In the genomic region with DNA sequence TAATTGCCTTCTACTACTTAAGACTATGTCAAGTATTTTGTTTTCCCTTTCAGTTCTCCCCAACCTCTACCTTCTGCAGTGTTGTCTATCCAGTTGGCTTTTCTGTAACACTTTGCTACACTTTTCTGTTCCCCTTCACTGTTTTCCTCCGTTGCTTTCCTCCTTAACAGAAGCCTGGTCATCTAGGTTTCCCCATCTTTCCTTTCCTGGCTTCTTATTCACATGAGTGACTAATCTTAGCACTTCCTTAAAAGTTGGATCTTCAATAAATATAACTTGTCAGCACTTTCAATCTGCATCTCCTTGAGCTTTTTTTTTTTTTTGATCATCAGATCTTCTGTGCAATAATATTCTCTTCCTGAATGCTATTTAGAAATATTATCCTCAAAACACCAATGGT, we compare ENCODE assay signal across 9 cellular contexts. TPM values are rescaled to one million over a fixed set of nuclear protein-coding genes. Genes with fewer than 3 reads are reported as not detected.
A peak's percentile ranks its signal among the peaks of the same experiment; 100 is the strongest.
DNase-seq lines count a peak whose midpoint lies in the region; ATAC-seq, FAIRE-seq and TF ChIP-seq lines count a peak whose summit lies in the region.
"Had no signal": no experiment of that assay in that cellular context is flagged by ENCODE, and none has a peak within 500 bp of the region (broad histone marks: within the 10 kb centered on the region; RNA-seq: fewer than 3 reads in every experiment).

No MANE protein-coding gene starts in this region.

- peak overlapping the region; percentile 73 for H3K9ac ChIP-seq in mesenchymal stem cell (ENCODE audit: low read length)

- H2BK12ac ChIP-seq in mesenchymal stem cell (ENCODE audit: low read length in 2 of 2), result no peak overlapping the region

- no peaks in the 10 kb centered on the region for H3K9me3 ChIP-seq in mesenchymal stem cell (ENCODE audit: control insufficient read depth, low read length)

- TF ChIP-seq POLR2A in GM12892 (IDR thresholded peaks at IDR 0.05; ENCODE audit: low read depth, low read length), result no peak

- intact Hi-C loops in activated CD4-positive, alpha-beta memory T cell treated with anti-CD3 and anti-CD28 coated beads for 36 hours (cut with micrococcal nuclease), result no loop called here

- no peaks in the 10 kb centered on the region for H3K79me1 ChIP-seq in mesenchymal stem cell (replicated peaks; ENCODE audit: low read length, poor library complexity, severe bottlenecking)

- H2BK5ac ChIP-seq in mesenchymal stem cell (ENCODE audit: low read depth, low read length, poor library complexity, severe bottlenecking), result no peak overlapping the region

- no peak overlapping the region for H2BK120ac ChIP-seq in mesenchymal stem cell (ENCODE audit: low read depth, low read length)

- no peak overlapping the region for H3K14ac ChIP-seq in mesenchymal stem cell (ENCODE audit: low read length in 2 of 2)

- in situ Hi-C loops in ACHN (cut with HindIII; ENCODE audit: low pct_ligation_motif_present, low pct_unique_long_range_greater_than_20kb, low sequenced_read_pairs), result no loop called here

- ATAC-seq in GM21576 (IDR thresholded peaks at IDR 0.05; ENCODE audit: unreplicated experiment), result no peak

- WGBS in mesenchymal stem cell, result 40% methylated on average over 1 of the region's 1 CpG

- peaks cover 13% of the 10 kb centered on the region for H3K36me3 Mint-ChIP-seq in activated CD4-positive, alpha-beta memory T cell treated with anti-CD3 and anti-CD28 coated beads for 36 hours

- H3K4ac ChIP-seq in mesenchymal stem cell (ENCODE audit: low read depth in 1 of 2, low read length in 2 of 2), result no peak overlapping the region

- POLR2A ChIA-PET in activated CD4-positive, alpha-beta memory T cell treated with anti-CD3 and anti-CD28 coated beads for 36 hours (lab: Charles Lee), result interaction anchor here (0.9 kb wide), 1 partner anchor 72 kb away, joined by 3 read pairs; a partner anchor contains a TSS

- CTCF ChIA-PET in activated CD4-positive, alpha-beta memory T cell treated with anti-CD3 and anti-CD28 coated beads for 36 hours (lab: Charles Lee), result no interaction called here

- H3K4me1 Mint-ChIP-seq in activated CD4-positive, alpha-beta memory T cell treated with anti-CD3 and anti-CD28 coated beads for 36 hours (ENCODE audit: low read depth), result peaks cover 27% of the 10 kb centered on the region

- no peak overlapping the region for H3K18ac ChIP-seq in mesenchymal stem cell (ENCODE audit: low read depth in 1 of 2, low read length in 2 of 2)

- no peak overlapping the region for H3K23ac ChIP-seq in mesenchymal stem cell (ENCODE audit: low read length in 2 of 2)

- FAIRE-seq in GM12892 (lab: Jason Lieb, UNC), result peak; percentile 72

- no peak overlapping the region for H2BK15ac ChIP-seq in mesenchymal stem cell (ENCODE audit: low read depth, poor library complexity, severe bottlenecking)

- no peak overlapping the region for H2AFZ ChIP-seq in mesenchymal stem cell (ENCODE audit: low read depth, low read length)

- H3K4me3 ChIP-seq in mesenchymal stem cell (ENCODE audit: insufficient read depth in 1 of 2, low read depth in 1 of 2, low read length in 2 of 2), result peak overlapping the region in 1 of 2 experiments; percentile 42

- no peak overlapping the region for H4K91ac ChIP-seq in mesenchymal stem cell (ENCODE audit: low read length)

- H3K4me3 Mint-ChIP-seq in activated CD4-positive, alpha-beta memory T cell treated with anti-CD3 and anti-CD28 coated beads for 36 hours, result no peak overlapping the region

- H3K4me2 ChIP-seq in mesenchymal stem cell (ENCODE audit: low read length, poor library complexity, severe bottlenecking), result no peak overlapping the region

- no peaks in the 10 kb centered on the region for H3K27me3 Mint-ChIP-seq in activated CD4-positive, alpha-beta memory T cell treated with anti-CD3 and anti-CD28 coated beads for 36 hours

- H3K27me3 ChIP-seq in mesenchymal stem cell (ENCODE audit: control insufficient read depth in 1 of 2, insufficient read depth in 1 of 2, low read length in 2 of 2), result peaks cover 0 to 24% of the 10 kb centered on the region in 2 experiments

- no peak overlapping the region for H2AK5ac ChIP-seq in mesenchymal stem cell (ENCODE audit: low read length, severe bottlenecking)

- peak overlapping the region; percentile 57 for H3K27ac Mint-ChIP-seq in activated CD4-positive, alpha-beta memory T cell treated with anti-CD3 and anti-CD28 coated beads for 36 hours

- H4K8ac ChIP-seq in mesenchymal stem cell (ENCODE audit: low read length), result no peak overlapping the region

- peak; percentile 35 for DNase-seq in ACHN
- DNase-seq in GM12892 (ENCODE audit: insufficient read length), result no peak
- DNase-seq in activated CD4-positive, alpha-beta memory T cell treated with anti-CD3 and anti-CD28 coated beads for 36 hours, result no peak
- DNase-seq in mesenchymal stem cell, result no peak
- DNase-seq in NCI-H2107 (lab: John Stamatoyannopoulos, UW), result no peak
- no peak for DNase-seq in H4 (ENCODE audit: low spot score)
- DNase-seq in HuH-7 (ENCODE audit: low spot score), result no peak
- DNase-seq: Kasumi-1 had no signal

- peaks cover 8% of the 10 kb centered on the region for H3K4me1 ChIP-seq in mesenchymal stem cell (ENCODE audit: control insufficient read depth, insufficient read depth, low read depth, low read length)

- H3K9me3 Mint-ChIP-seq in activated CD4-positive, alpha-beta memory T cell treated with anti-CD3 and anti-CD28 coated beads for 36 hours, result peaks cover 11% of the 10 kb centered on the region

- no peaks in the 10 kb centered on the region for H3K36me3 ChIP-seq in mesenchymal stem cell (ENCODE audit: control insufficient read depth in 1 of 2, insufficient read depth in 2 of 2, low read depth in 1 of 2, low read length in 2 of 2)

- no peak overlapping the region for H3K27ac ChIP-seq in mesenchymal stem cell (ENCODE audit: low read length, poor library complexity, severe bottlenecking)

RNA-seq across cellular contexts. Expression of a gene that starts 2.8 kb away (rescaled TPM):
- polyA plus RNA-seq in GM12892 (2012; ENCODE audit: missing spikeins), result 17.1 TPM
- total RNA-seq in activated CD4-positive, alpha-beta memory T cell treated with anti-CD3 and anti-CD28 coated beads for 36 hours, result 10 to 100 TPM; 64.8 to 68.8 TPM
- polyA plus RNA-seq in mesenchymal stem cell (2013, experiment 1 of 2), result 4.6 TPM
- 4.6 TPM for polyA plus RNA-seq in mesenchymal stem cell (2013, experiment 2 of 2)
- 37.0 and 47.6 TPM in 2 replicates for total RNA-seq in H4 (2014; rRNA removed; shearing (Covaris generic))

RNA-seq across cellular contexts. Expression of a gene that starts 56.1 kb away (rescaled TPM):
- polyA plus RNA-seq in GM12892 (2012; ENCODE audit: missing spikeins), result 10.5 TPM
- total RNA-seq in activated CD4-positive, alpha-beta memory T cell treated with anti-CD3 and anti-CD28 coated beads for 36 hours, result 10 to 100 TPM in 1 of 2 experiments, 1 to 10 TPM in 1; 10.0 to 10.7 TPM
- polyA plus RNA-seq in mesenchymal stem cell (2013, experiment 1 of 2), result 10.4 TPM
- 10.2 TPM for polyA plus RNA-seq in mesenchymal stem cell (2013, experiment 2 of 2)
- 17.4 and 19.8 TPM in 2 replicates for total RNA-seq in H4 (2014; rRNA removed; shearing (Covaris generic))
